Comparison of ENCODE assay signal across 8 cellular contexts in the genomic region with DNA sequence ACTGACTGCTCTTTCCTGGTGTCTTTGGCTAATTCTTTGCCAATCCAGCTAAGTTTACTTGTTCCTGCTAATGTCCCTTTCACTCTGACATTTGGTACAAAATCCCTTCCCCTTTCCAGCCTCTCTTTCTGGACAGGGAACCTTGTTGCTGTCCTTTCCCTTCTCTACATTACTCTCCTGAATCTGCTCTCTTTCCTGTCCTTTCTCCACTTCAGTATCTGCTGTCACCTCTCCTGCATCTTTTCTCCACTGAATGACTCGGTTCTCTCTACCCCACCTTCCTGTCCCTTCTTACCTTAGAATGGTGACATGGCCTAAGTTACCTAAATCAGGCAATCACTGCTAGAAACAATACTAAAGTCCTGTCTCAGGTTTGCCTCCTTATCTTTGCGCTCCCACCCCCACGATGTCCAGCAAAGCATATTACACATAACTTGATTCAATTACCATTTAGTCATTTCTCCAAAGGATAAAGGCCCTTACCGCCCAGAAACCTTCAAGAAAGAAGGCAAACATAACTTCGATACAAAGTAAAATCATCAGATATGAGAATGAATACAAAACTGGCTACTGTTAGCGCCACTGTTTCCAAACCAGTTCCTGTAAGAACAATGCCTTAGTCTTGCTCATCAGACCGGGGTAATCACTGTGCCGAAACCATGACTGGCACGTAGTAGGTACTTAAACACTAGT. TPM values are rescaled to one million over a fixed set of nuclear protein-coding genes. Genes with fewer than 3 reads are reported as not detected.
DNase-seq lines count a peak whose midpoint lies in the region; FAIRE-seq and TF ChIP-seq lines count a peak whose summit lies in the region.

No MANE protein-coding gene starts in this region.

- H3K27me3 ChIP-seq in HUES64 (ENCODE audit: insufficient read depth, low read length) (no peaks in the 10 kb centered on the region), bronchial epithelial cell (ENCODE audit: control insufficient read depth, insufficient read depth, low read length) (no peaks in the 10 kb centered on the region), muscle layer of colon (ENCODE audit: control insufficient read depth in 1 of 2, insufficient read depth in 2 of 2, low read length in 2 of 2) (no peaks in the 10 kb centered on the region)

- TF ChIP-seq CTCF in AG09309 (IDR thresholded peaks at IDR 0.05; ENCODE audit: control insufficient read depth, insufficient read depth, low read depth, low read length, missing control alignments) (no peak), bronchial epithelial cell (IDR thresholded peaks at IDR 0.05; ENCODE audit: insufficient read depth, low read length, severe bottlenecking) (no peak)

- H3K36me3 ChIP-seq in HUES64 (ENCODE audit: insufficient read depth, low read length) (peaks cover 2% of the 10 kb centered on the region; the same call in 1 of the 2 replicates), bronchial epithelial cell (ENCODE audit: control insufficient read depth, insufficient read depth, low read length) (no peaks in the 10 kb centered on the region), muscle layer of colon (ENCODE audit: insufficient read depth, low read length) (no peaks in the 10 kb centered on the region)

- H3K4me1 ChIP-seq in HUES64 (ENCODE audit: insufficient read depth, low read length) (peaks cover 10% of the 10 kb centered on the region; the same call in 1 of the 2 replicates), muscle layer of colon (ENCODE audit: insufficient read depth, low read length) (peaks cover 23% of the 10 kb centered on the region)

- FAIRE-seq in bronchial epithelial cell (lab: Jason Lieb, UNC): no peak

- H3K9ac ChIP-seq in HUES64 (ENCODE audit: low read depth, low read length) (peak overlapping the region; percentile 86), muscle layer of colon (ENCODE audit: low read length) (peak overlapping the region; percentile 52)

- peak overlapping the region; percentile 17; the same call in 1 of the 2 replicates for H3K27ac ChIP-seq in HUES64 (ENCODE audit: low read depth, low read length)
- peak overlapping the region; percentile 59 for H3K27ac ChIP-seq in muscle layer of colon (ENCODE audit: low read depth, low read length)

- peak overlapping the region; percentile 64 for H3K4me3 ChIP-seq in AG09309 (ENCODE audit: control insufficient read depth, low read depth, low read length)
- H3K4me3 ChIP-seq in HUES64 (ENCODE audit: low read length): peak overlapping the region; percentile 92
- H3K4me3 ChIP-seq in bronchial epithelial cell (ENCODE audit: low read depth, low read length): peak overlapping the region; percentile 88
- peak overlapping the region; percentile 98 to 99 for H3K4me3 ChIP-seq in muscle layer of colon (ENCODE audit: low read depth in 1 of 2, low read length in 2 of 2)

- H3K9me3 ChIP-seq in HUES64 (ENCODE audit: insufficient read depth, low read depth, low read length) (no peaks in the 10 kb centered on the region), muscle layer of colon (ENCODE audit: low read length) (no peaks in the 10 kb centered on the region)

- 8% methylated on average over 9 of the region's 9 CpGs for WGBS in HUES64

- DNase-seq in AG09309 (ENCODE audit: low read depth): no peak
- DNase-seq in bronchial epithelial cell (ENCODE audit: low read depth): peak; percentile 35
- no peak for DNase-seq in NCI-H82 (lab: John Stamatoyannopoulos, UW)
- no peak for DNase-seq in DMS79 (lab: John Stamatoyannopoulos, UW)
- no peak for DNase-seq in NCI-H1105 (lab: John Stamatoyannopoulos, UW)
- DNase-seq in NCI-H1694 (lab: John Stamatoyannopoulos, UW): no peak

RNA-seq across cellular contexts. Expression of gene BOD1L1, which starts 0.9 kb away (rescaled TPM):
- 16.3 TPM for polyA plus RNA-seq in HUES64 (2013, experiment 1 of 2)
- 20.5 TPM for polyA plus RNA-seq in HUES64 (2013, experiment 2 of 2)
- 18.4 and 29.1 TPM in 2 replicates for total RNA-seq in bronchial epithelial cell
